ENCODE assay signal across 2 cellular contexts in genomic region chr5:36279054-36279698, GRCh38.
TF ChIP-seq lines count a peak whose summit lies in the region.

No MANE protein-coding gene starts in this region.

TF ChIP-seq in K562, 482 proteins besides CTCF, POLR2A, EP300 and RAD21:
- no peak for TF ChIP-seq MCM5 (IDR thresholded peaks at IDR 0.05; ENCODE audit: low read depth)
- TF ChIP-seq TBL1XR1 (IDR thresholded peaks at IDR 0.05; ENCODE audit: low read length in 2 of 2): no peak
- no peak for TF ChIP-seq DLX4 (CRISPR knock-in tag; IDR thresholded peaks at IDR 0.05)
- no peak for TF ChIP-seq TFAP4 (CRISPR knock-in tag; IDR thresholded peaks at IDR 0.05; ENCODE audit: borderline replicate concordance)
- no peak for TF ChIP-seq CREM (IDR thresholded peaks at IDR 0.05; ENCODE audit: low read depth)
- TF ChIP-seq SUPT5H (IDR thresholded peaks at IDR 0.05): no peak
- TF ChIP-seq HDAC6 (IDR thresholded peaks at IDR 0.05; ENCODE audit: low read depth, low read length): no peak
- no peak for TF ChIP-seq SRSF7 (optimal IDR thresholded peaks at IDR 0.05; ENCODE audit: low read depth, low read length)
- TF ChIP-seq MAFF (IDR thresholded peaks at IDR 0.05; ENCODE audit: low read length): no peak
- TF ChIP-seq PHF20 (IDR thresholded peaks at IDR 0.05; ENCODE audit: partially characterized antibody): no peak
- TF ChIP-seq HES1 (IDR thresholded peaks at IDR 0.05; ENCODE audit: low read depth): no peak
- TF ChIP-seq USF2 (CRISPR knock-in tag; IDR thresholded peaks at IDR 0.05): no peak
- no peak for TF ChIP-seq TCF15 (CRISPR knock-in tag; IDR thresholded peaks at IDR 0.05)
- no peak for TF ChIP-seq ZNF512 (tag; IDR thresholded peaks at IDR 0.05)
- no peak for TF ChIP-seq SIRT6 (IDR thresholded peaks at IDR 0.05; ENCODE audit: low read depth, low read length)
- TF ChIP-seq MXI1 (IDR thresholded peaks at IDR 0.05; ENCODE audit: low read depth, low read length): no peak
- no peak for TF ChIP-seq ZBTB12 (CRISPR knock-in tag; IDR thresholded peaks at IDR 0.05)
- TF ChIP-seq PPARD (CRISPR knock-in tag; IDR thresholded peaks at IDR 0.05): no peak
- TF ChIP-seq ZFP30 (CRISPR knock-in tag; IDR thresholded peaks at IDR 0.05; ENCODE audit: borderline replicate concordance): no peak
- TF ChIP-seq UBTF (IDR thresholded peaks at IDR 0.05; ENCODE audit: borderline replicate concordance in 1 of 2, low read depth in 2 of 2, low read length in 2 of 2): no peak

TF ChIP-seq in SK-N-SH, 30 proteins besides CTCF, POLR2A, EP300 and RAD21:
- no peak for TF ChIP-seq MEF2A (IDR thresholded peaks at IDR 0.05; ENCODE audit: borderline replicate concordance, low read depth)
- TF ChIP-seq SMC3 (IDR thresholded peaks at IDR 0.05; ENCODE audit: low read depth, low read length): no peak
- TF ChIP-seq EZH2phosphoT487 (IDR thresholded peaks at IDR 0.05; ENCODE audit: borderline replicate concordance, low read depth): no peak
- TF ChIP-seq ZBTB33 (IDR thresholded peaks at IDR 0.05; ENCODE audit: borderline replicate concordance, low read depth): no peak
- TF ChIP-seq REST (IDR thresholded peaks at IDR 0.05; ENCODE audit: low read depth, low read length): no peak
TF ChIP-seq in SK-N-SH: peak in this region for 0.
